ENCODE assay signal across 1 cellular context in the genomic region with DNA sequence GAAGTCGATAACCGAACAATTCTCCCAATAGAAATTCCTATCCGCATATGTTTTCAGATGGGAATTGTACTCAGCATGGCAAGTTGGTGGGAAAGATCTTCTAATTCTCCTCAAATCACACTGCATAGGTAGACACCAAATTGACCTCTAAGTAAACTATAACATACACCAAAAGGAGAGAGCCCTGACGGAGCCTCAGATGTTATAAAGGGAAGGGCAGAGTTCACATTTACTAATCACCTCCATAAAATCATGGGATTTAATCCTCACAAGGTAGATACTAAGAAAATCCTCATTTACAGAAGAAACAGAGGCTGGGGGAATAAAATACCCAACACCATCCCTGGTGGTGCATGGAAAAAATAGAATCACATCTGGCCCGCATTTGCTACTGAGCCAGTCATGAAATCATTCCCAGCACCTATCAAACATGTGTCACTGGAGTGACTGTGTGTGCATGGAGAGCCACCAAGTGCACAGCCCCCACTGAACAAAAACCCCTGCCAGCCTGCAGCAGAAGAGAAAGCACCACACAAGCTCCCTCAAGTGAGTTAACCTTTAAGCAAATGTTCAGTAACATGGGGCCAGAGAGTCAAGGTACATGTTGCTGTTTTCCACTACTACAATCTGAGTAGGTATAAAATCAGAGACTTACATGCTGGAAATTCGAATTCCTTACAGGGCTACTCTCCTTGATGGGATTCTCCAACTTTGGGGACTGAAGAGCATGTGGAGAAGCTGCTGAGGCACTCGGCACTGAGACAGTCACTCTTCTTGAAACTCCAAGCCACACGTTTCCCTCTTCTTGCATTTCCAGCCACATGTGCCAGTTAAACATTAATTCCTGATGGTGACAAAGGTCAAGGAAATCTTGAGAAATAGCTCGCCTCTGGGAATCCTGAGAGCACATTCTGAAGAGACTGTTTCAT.
TF ChIP-seq lines count a peak whose summit lies in the region.

A gene with protein sequence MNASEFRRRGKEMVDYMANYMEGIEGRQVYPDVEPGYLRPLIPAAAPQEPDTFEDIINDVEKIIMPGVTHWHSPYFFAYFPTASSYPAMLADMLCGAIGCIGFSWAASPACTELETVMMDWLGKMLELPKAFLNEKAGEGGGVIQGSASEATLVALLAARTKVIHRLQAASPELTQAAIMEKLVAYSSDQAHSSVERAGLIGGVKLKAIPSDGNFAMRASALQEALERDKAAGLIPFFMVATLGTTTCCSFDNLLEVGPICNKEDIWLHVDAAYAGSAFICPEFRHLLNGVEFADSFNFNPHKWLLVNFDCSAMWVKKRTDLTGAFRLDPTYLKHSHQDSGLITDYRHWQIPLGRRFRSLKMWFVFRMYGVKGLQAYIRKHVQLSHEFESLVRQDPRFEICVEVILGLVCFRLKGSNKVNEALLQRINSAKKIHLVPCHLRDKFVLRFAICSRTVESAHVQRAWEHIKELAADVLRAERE (minus strand): TSS at position 776 of the 929 bp plus-strand sequence. CDS start 21,320 bp downstream, outside the sequence.

TF ChIP-seq in HepG2, 621 proteins besides CTCF, POLR2A, EP300 and RAD21 (continued from another document and continues in another):
- TF ChIP-seq, protein P1, sequence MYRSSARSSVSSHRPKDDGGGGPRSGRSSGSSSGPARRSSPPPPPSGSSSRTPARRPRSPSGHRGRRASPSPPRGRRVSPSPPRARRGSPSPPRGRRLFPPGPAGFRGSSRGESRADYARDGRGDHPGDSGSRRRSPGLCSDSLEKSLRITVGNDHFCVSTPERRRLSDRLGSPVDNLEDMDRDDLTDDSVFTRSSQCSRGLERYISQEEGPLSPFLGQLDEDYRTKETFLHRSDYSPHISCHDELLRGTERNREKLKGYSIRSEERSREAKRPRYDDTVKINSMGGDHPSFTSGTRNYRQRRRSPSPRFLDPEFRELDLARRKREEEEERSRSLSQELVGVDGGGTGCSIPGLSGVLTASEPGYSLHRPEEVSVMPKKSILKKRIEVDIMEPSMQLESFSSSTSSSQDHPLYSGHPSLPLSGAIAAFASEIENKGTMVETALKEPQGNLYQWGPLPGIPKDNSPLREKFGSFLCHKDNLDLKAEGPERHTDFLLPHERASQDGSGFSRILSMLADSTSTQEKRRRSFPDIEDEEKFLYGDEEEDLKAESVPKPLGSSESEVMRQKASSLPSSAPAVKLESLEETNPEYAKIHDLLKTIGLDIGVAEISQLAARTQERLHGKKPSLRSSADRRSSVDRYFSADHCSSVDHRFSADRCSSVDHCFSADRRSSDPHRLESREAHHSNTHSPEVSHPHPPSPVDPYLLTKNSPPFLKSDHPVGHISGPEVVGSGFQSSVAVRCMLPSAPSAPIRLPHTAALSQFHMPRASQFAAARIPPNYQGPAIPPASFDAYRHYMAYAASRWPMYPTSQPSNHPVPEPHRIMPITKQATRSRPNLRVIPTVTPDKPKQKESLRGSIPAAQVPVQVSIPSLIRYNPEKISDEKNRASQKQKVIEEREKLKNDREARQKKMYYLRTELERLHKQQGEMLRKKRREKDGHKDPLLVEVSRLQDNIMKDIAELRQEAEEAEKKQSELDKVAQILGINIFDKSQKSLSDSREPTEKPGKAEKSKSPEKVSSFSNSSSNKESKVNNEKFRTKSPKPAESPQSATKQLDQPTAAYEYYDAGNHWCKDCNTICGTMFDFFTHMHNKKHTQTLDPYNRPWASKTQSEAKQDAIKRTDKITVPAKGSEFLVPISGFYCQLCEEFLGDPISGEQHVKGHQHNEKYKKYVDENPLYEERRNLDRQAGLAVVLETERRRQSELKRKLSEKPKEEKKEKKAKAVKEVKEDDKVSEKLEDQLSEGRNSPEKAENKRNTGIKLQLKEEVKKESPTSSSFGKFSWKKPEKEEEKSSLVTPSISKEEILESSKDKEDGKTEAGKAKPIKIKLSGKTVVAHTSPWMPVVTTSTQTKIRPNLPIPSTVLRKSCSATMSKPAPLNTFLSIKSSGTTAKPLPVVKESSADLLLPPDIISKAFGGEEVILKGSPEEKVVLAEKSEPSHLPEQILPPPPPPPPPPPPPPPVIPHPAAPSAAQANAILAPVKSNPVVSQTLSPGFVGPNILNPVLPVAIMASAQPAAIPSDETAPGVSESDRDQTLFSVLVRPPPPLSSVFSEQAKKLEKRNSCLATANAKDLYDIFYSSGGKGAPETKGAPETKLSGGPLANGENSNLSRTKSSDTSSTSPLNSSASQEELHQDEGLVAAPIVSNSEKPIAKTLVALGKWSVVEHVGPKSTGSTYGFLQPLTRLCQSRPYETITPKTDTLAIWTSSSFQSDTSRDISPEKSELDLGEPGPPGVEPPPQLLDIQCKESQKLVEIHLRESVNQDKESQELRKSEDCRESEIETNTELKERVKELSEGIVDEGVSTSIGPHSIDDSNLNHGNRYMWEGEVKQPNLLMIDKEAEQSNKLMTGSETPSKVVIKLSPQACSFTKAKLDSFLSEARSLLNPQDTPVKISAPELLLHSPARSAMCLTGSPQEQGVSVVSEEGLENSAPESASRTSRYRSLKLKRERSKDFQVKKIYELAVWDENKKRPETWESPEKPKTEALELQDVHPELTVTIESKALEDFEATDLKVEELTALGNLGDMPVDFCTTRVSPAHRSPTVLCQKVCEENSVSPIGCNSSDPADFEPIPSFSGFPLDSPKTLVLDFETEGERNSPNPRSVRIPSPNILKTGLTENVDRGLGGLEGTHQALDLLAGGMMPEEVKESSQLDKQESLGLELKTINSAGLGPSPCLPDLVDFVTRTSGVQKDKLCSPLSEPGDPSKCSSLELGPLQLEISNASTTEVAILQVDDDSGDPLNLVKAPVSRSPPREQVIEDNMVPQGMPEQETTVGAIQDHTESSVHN (CRISPR knock-in tag; IDR thresholded peaks at IDR 0.05), result 0 out of 2 replicates have a peak, but pooled peaks have one; percentile 11
- TF ChIP-seq SP140L (CRISPR knock-in tag; IDR thresholded peaks at IDR 0.05; ENCODE audit: borderline replicate concordance) (0 out of 2 replicates have a peak, but pooled peaks have one; percentile 39), FOXJ3 (CRISPR knock-in tag; IDR thresholded peaks at IDR 0.05; ENCODE audit: borderline replicate concordance) (peak; percentile 56; the same call in 1 of the 2 replicates), ZSCAN21 (CRISPR knock-in tag; IDR thresholded peaks at IDR 0.05; ENCODE audit: borderline replicate concordance) (0 out of 2 replicates have a peak, but pooled peaks have one; percentile 59), POGZ (CRISPR knock-in tag; IDR thresholded peaks at IDR 0.05) (0 out of 2 replicates have a peak, but pooled peaks have one; percentile 40), XRCC5 (optimal IDR thresholded peaks at IDR 0.05; ENCODE audit: low read length) (peak; percentile 33), NCOA1 (CRISPR knock-in tag; IDR thresholded peaks at IDR 0.05) (no peak), ZMAT5 (CRISPR knock-in tag; IDR thresholded peaks at IDR 0.05; ENCODE audit: borderline replicate concordance, low read depth) (no peak), FOXA3 (CRISPR knock-in tag; IDR thresholded peaks at IDR 0.05) (peak; percentile 41), KMT2A (CRISPR knock-in tag; IDR thresholded peaks at IDR 0.05) (0 out of 2 replicates have a peak, but pooled peaks have one; percentile 37), IRF2 (CRISPR knock-in tag; IDR thresholded peaks at IDR 0.05) (peak; percentile 36; the same call in 1 of the 2 replicates), ZNF230 (CRISPR knock-in tag; IDR thresholded peaks at IDR 0.05) (peak; percentile 74; the same call in 1 of the 2 replicates), DMAP1 (CRISPR knock-in tag; IDR thresholded peaks at IDR 0.05) (peak; percentile 87; the same call in 1 of the 2 replicates), SALL1 (CRISPR knock-in tag; IDR thresholded peaks at IDR 0.05) (peak; percentile 56), ZNF644 (CRISPR knock-in tag; IDR thresholded peaks at IDR 0.05; ENCODE audit: low read depth) (0 out of 2 replicates have a peak, but pooled peaks have one; percentile 12), THAP11 (CRISPR knock-in tag; IDR thresholded peaks at IDR 0.05) (peak; percentile 62), ARID4A (CRISPR knock-in tag; IDR thresholded peaks at IDR 0.05; ENCODE audit: borderline replicate concordance) (peak; percentile 66; the same call in 1 of the 2 replicates), ERF (CRISPR knock-in tag; IDR thresholded peaks at IDR 0.05) (0 out of 2 replicates have a peak, but pooled peaks have one; percentile 58), SMARCE1 (IDR thresholded peaks at IDR 0.05; ENCODE audit: borderline replicate concordance) (no peak), ZNF225 (CRISPR knock-in tag; IDR thresholded peaks at IDR 0.05) (no peak), TAF1 (CRISPR knock-in tag; IDR thresholded peaks at IDR 0.05) (peak; percentile 39; the same call in 1 of the 2 replicates), HOXA5 (CRISPR knock-in tag; IDR thresholded peaks at IDR 0.05) (peak; percentile 41; the same call in 1 of the 2 replicates), ZNF350 (CRISPR knock-in tag; IDR thresholded peaks at IDR 0.05; ENCODE audit: borderline replicate concordance, low read depth) (peak; percentile 48; the same call in 1 of the 2 replicates), ARNTL (CRISPR knock-in tag; IDR thresholded peaks at IDR 0.05) (peak; percentile 82), RAD51 (IDR thresholded peaks at IDR 0.05; ENCODE audit: borderline replicate concordance) (no peak), PPARG (CRISPR knock-in tag; conservative IDR thresholded peaks at IDR 0.05) (peak; percentile 76), ZNF18 (CRISPR knock-in tag; IDR thresholded peaks at IDR 0.05; ENCODE audit: insufficient replicate concordance) (no peak), NR2F6 (IDR thresholded peaks at IDR 0.05) (peak; percentile 94), NR2F6 (CRISPR knock-in tag; IDR thresholded peaks at IDR 0.05) (peak; percentile 87)
- TF ChIP-seq, protein P2, sequence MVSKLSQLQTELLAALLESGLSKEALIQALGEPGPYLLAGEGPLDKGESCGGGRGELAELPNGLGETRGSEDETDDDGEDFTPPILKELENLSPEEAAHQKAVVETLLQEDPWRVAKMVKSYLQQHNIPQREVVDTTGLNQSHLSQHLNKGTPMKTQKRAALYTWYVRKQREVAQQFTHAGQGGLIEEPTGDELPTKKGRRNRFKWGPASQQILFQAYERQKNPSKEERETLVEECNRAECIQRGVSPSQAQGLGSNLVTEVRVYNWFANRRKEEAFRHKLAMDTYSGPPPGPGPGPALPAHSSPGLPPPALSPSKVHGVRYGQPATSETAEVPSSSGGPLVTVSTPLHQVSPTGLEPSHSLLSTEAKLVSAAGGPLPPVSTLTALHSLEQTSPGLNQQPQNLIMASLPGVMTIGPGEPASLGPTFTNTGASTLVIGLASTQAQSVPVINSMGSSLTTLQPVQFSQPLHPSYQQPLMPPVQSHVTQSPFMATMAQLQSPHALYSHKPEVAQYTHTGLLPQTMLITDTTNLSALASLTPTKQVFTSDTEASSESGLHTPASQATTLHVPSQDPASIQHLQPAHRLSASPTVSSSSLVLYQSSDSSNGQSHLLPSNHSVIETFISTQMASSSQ (IDR thresholded peaks at IDR 0.05; ENCODE audit: low read depth), result peak; percentile 94
- TF ChIP-seq, protein P2 (CRISPR knock-in tag; IDR thresholded peaks at IDR 0.05; ENCODE audit: borderline replicate concordance), result peak; percentile 98
